18 cellular contexts compared by ENCODE assay signal in genomic region chr10:61749271-61749670, GRCh38.
DNase-seq lines count a peak whose midpoint lies in the region; ATAC-seq and TF ChIP-seq lines count a peak whose summit lies in the region.
"Had no signal": no experiment of that assay in that cellular context is flagged by ENCODE, and none has a peak within 500 bp of the region (broad histone marks: within the 10 kb centered on the region; RNA-seq: fewer than 3 reads in every experiment).

No MANE protein-coding gene starts in this region.

- intact Hi-C loops in ascending aorta (cut with DNase I), result no loop called here
- intact Hi-C loops in heart left ventricle (cut with DNase I), result no loop called here

- TF ChIP-seq POLR2A in heart left ventricle (IDR thresholded peaks at IDR 0.05), result no peak

- H3K27ac ChIP-seq in ascending aorta (peak overlapping the region; percentile 64 to 69), heart left ventricle (no peak overlapping the region)
- H3K27ac ChIP-seq: 22Rv1 had no signal

- no peaks in the 10 kb centered on the region for H3K27me3 ChIP-seq in ascending aorta
- H3K27me3 ChIP-seq in heart left ventricle, result no peaks in the 10 kb centered on the region
- H3K27me3 ChIP-seq: BE2C had no signal

- DNase-seq in NCI-H1092 treated with DMSO at 0.1 percent for 48 hours (lab: John Stamatoyannopoulos, UW), result peak; percentile 28
- DNase-seq in NCI-H1092 (lab: John Stamatoyannopoulos, UW), result no peak
- no peak for DNase-seq in ascending aorta (ENCODE audit: low spot score in 2 of 2)
- DNase-seq in fibroblast of the aortic adventitia (ENCODE audit: low read depth), result peak; percentile 57
- no peak for DNase-seq in heart left ventricle
- DNase-seq in GM03348 (ENCODE audit: low spot score), result no peak
- no peak for DNase-seq in stimulated activated CD4-positive, alpha-beta T cell treated with anti-CD3 and anti-CD28 coated beads, Interleukin-2, amount 100 ng/mL, for 48 hours
- DNase-seq: BE2C; Calu3; CD4-positive, alpha-beta T cell; DMS79; NCI-H1417 treated with DMSO at 0.1 percent for 48 hours; NCI-H2029; NCI-H748 treated with DMSO at 0.1 percent for 48 hours; SW 1271 had no signal

- H3K36me3 ChIP-seq in ascending aorta, result no peaks in the 10 kb centered on the region
- H3K36me3 ChIP-seq in heart left ventricle, result no peaks in the 10 kb centered on the region
- H3K36me3 ChIP-seq: BE2C, HAP-1 had no signal

- 69 to 89% (median 79%) methylated on average over 3 of the region's 3 CpGs for WGBS in heart left ventricle, 4 donors

- H3K9me3 ChIP-seq in ascending aorta, result no peaks in the 10 kb centered on the region
- peaks cover 0 to 6% (median 0%) of the 10 kb centered on the region in 12 donors for H3K9me3 ChIP-seq in heart left ventricle
- H3K9me3 ChIP-seq: BE2C, HAP-1 had no signal

- TF ChIP-seq CTCF in ascending aorta (IDR thresholded peaks at IDR 0.05) (no peak), fibroblast of the aortic adventitia (IDR thresholded peaks at IDR 0.05; ENCODE audit: insufficient read depth, low read length) (no peak), heart left ventricle (IDR thresholded peaks at IDR 0.05) (no peak)

- ATAC-seq in HG02642 (IDR thresholded peaks at IDR 0.05; ENCODE audit: poor library complexity, unreplicated experiment), result no peak
- no peak for ATAC-seq in heart left ventricle

- H3K4me3 ChIP-seq in ascending aorta (no peak overlapping the region), fibroblast of the aortic adventitia (ENCODE audit: low read depth, low read length) (no peak overlapping the region), heart left ventricle (no peak overlapping the region)
- H3K4me3 ChIP-seq: HAP-1 had no signal

- H3K4me1 ChIP-seq in ascending aorta, result peaks cover 0 to 21% of the 10 kb centered on the region in 2 donors
- H3K4me1 ChIP-seq in heart left ventricle, result peaks cover 0 to 18% (median 0%) of the 10 kb centered on the region in 12 donors

Comparison
In these comparisons a context has a peak if more than half of its experiments do, and no peak if none do; other contexts are left out.
1. DNase-seq: peak in NCI-H1092 treated with DMSO at 0.1 percent for 48 hours (single experiment) and fibroblast of the aortic adventitia (single experiment); none in NCI-H1092 (single experiment), ascending aorta (0 of 2), heart left ventricle (0 of 5), GM03348 (single experiment) and stimulated activated CD4-positive, alpha-beta T cell treated with anti-CD3 and anti-CD28 coated beads, Interleukin-2, amount 100 ng/mL, for 48 hours (0 of 2).
2. H3K27ac ChIP-seq: peak in ascending aorta (2 of 2); none in heart left ventricle (0 of 12).